Comparison of ENCODE assay signal across 10 cellular contexts in the genomic region with DNA sequence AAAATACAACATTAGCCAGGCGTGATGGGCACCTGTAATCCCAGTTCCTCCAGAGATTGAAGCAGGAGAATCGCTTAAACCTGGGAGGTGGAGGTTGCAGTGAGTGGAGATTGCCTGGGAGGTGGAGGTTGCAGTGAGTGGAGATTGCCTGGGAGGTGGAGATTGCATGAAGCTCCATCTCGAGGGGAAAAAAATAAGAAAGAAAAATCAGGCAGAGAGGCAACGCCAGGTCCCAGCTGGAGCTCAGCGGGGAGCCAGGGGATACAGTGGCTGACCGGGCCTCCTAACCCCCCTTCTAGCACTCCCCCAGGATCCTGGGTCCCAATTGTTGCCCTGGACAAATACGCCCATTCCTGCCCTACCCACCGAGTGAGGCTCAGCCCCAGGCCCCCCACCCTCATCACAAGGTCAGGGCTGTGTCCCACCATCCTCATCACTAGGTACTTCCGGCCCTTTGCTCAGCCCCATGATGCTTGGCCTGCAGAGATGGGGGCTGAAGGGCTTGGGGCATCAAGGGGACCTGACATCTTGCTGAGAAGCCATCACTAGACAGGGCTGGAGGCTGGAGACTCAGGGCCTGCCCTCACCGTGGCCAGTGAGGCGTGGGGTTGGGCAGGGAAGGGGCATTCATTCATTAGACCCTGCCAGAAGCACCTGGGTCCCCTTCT. TPM values are rescaled to one million over a fixed set of nuclear protein-coding genes. Genes with fewer than 3 reads are reported as not detected.
DNase-seq lines count a peak whose midpoint lies in the region; ATAC-seq and TF ChIP-seq lines count a peak whose summit lies in the region.
"Had no signal": no experiment of that assay in that cellular context is flagged by ENCODE, and none has a peak within 500 bp of the region (broad histone marks: within the 10 kb centered on the region; RNA-seq: fewer than 3 reads in every experiment).

No MANE protein-coding gene starts in this region.

- H3K27me3 Mint-ChIP-seq in activated CD4-positive, alpha-beta T cell treated with anti-CD3 and anti-CD28 coated beads for 36 hours: no peaks in the 10 kb centered on the region
- peaks cover 7% of the 10 kb centered on the region; the same call in 1 of the 2 replicates for H3K27me3 Mint-ChIP-seq in WTC11 (ENCODE audit: low read depth)
- peaks cover 7% of the 10 kb centered on the region for H3K27me3 Mint-ChIP-seq in glutamatergic neuron (ENCODE audit: unreplicated experiment)
- no peaks in the 10 kb centered on the region for H3K27me3 Mint-ChIP-seq in stimulated activated naive B cell treated with anti-CD40 and anti-IgM and Interleukin-4, amounts not matched to agents 10 μg/mL and 1 μg/mL and 100 μg/mL, for 72 hours

- no peaks in the 10 kb centered on the region for H3K27me3 ChIP-seq in gastroesophageal sphincter

- 54 to 100% methylated on average over 1 to 7 of the region's 11 CpGs for WGBS in gastroesophageal sphincter (ENCODE audit: low coverage in 1 of 2), 2 donors

- peaks cover 14% of the 10 kb centered on the region for H3K36me3 Mint-ChIP-seq in activated CD4-positive, alpha-beta T cell treated with anti-CD3 and anti-CD28 coated beads for 36 hours (ENCODE audit: low read depth)
- H3K36me3 Mint-ChIP-seq in WTC11 (no peaks in the 10 kb centered on the region), glutamatergic neuron (ENCODE audit: unreplicated experiment) (no peaks in the 10 kb centered on the region)
- H3K36me3 Mint-ChIP-seq in stimulated activated naive B cell treated with anti-CD40 and anti-IgM and Interleukin-4, amounts not matched to agents 10 μg/mL and 1 μg/mL and 100 μg/mL, for 72 hours: peaks cover 21 to 33% of the 10 kb centered on the region in 2 donors

- H3K4me3 ChIP-seq in gastroesophageal sphincter: peak overlapping the region in 1 of 2 donors; percentile 88

- ATAC-seq in activated CD4-positive, alpha-beta T cell treated with anti-CD3 and anti-CD28 coated beads for 36 hours: no peak
- ATAC-seq in WTC11: no peak
- ATAC-seq in stimulated activated naive B cell treated with anti-CD40 and anti-IgM and Interleukin-4, amounts not matched to agents 10 μg/mL and 1 μg/mL and 100 μg/mL, for 72 hours (replicated peaks): no peak
- no peak for ATAC-seq in gastroesophageal sphincter

- no peak overlapping the region for H3K27ac Mint-ChIP-seq in activated CD4-positive, alpha-beta T cell treated with anti-CD3 and anti-CD28 coated beads for 36 hours
- H3K27ac Mint-ChIP-seq in WTC11: peak overlapping the region; percentile 53; the same call in 1 of the 2 replicates
- H3K27ac Mint-ChIP-seq in glutamatergic neuron (ENCODE audit: unreplicated experiment): peak overlapping the region; percentile 52
- H3K27ac Mint-ChIP-seq in stimulated activated naive B cell treated with anti-CD40 and anti-IgM and Interleukin-4, amounts not matched to agents 10 μg/mL and 1 μg/mL and 100 μg/mL, for 72 hours: peak overlapping the region; percentile 85

- intact Hi-C loops in activated CD4-positive, alpha-beta T cell treated with anti-CD3 and anti-CD28 coated beads for 36 hours (cut with DNase I, micrococcal nuclease): loop anchor here in 1 of 2 experiments (5.0 kb wide), 1 partner anchor 304 kb away; no protein-coding TSS in a partner anchor

- POLR2A ChIA-PET in activated CD4-positive, alpha-beta T cell treated with anti-CD3 and anti-CD28 coated beads for 36 hours (lab: Charles Lee): no interaction called here
- POLR2A ChIA-PET in WTC11 (lab: Charles Lee): interaction anchor here (1.7 kb wide), 1 partner anchor 9 kb away, joined by 7 read pairs; no protein-coding TSS in a partner anchor

- TF ChIP-seq CTCF in WTC11 (IDR thresholded peaks at IDR 0.05) (no peak), glutamatergic neuron (IDR thresholded peaks at IDR 0.05; ENCODE audit: partially characterized antibody, unreplicated experiment) (no peak), gastroesophageal sphincter (IDR thresholded peaks at IDR 0.05) (no peak)

- no peak for TF ChIP-seq EP300 in gastroesophageal sphincter (IDR thresholded peaks at IDR 0.05)

- peaks cover 0 to 53% of the 10 kb centered on the region in 2 donors for H3K36me3 ChIP-seq in gastroesophageal sphincter

- no peak for DNase-seq in activated CD4-positive, alpha-beta T cell treated with anti-CD3 and anti-CD28 coated beads for 36 hours
- DNase-seq in activated CD4-positive, alpha-beta T cell treated with anti-CD3 and anti-CD28 coated beads, Interleukin-2, amount 50 U/mL, for 4 hours: no peak
- DNase-seq in WTC11 (ENCODE audit: low spot score) (no peak), glutamatergic neuron (no peak), T1000 (lab: John Stamatoyannopoulos, UW) (no peak), SKM-1 (lab: John Stamatoyannopoulos, UW; ENCODE audit: unreplicated experiment) (no peak)
- DNase-seq in stimulated activated naive B cell treated with anti-CD40 and anti-IgM and Interleukin-4, amounts not matched to agents 10 μg/mL and 1 μg/mL and 100 μg/mL, for 72 hours: no peak
- DNase-seq: stimulated activated CD4-positive, alpha-beta T cell treated with anti-CD3 and anti-CD28 coated beads, Interleukin-12 subunit alpha, Interleukin-12 subunit beta, amount 100 ng/mL, for 4 hours had no signal

- peak overlapping the region; percentile 78 for H3K4me3 Mint-ChIP-seq in activated CD4-positive, alpha-beta T cell treated with anti-CD3 and anti-CD28 coated beads for 36 hours
- H3K4me3 Mint-ChIP-seq in WTC11 (peak overlapping the region; percentile 71), glutamatergic neuron (ENCODE audit: unreplicated experiment) (peak overlapping the region; percentile 84)
- H3K4me3 Mint-ChIP-seq in stimulated activated naive B cell treated with anti-CD40 and anti-IgM and Interleukin-4, amounts not matched to agents 10 μg/mL and 1 μg/mL and 100 μg/mL, for 72 hours: peak overlapping the region; percentile 86 to 91

- peaks cover 21% of the 10 kb centered on the region for H3K4me1 Mint-ChIP-seq in activated CD4-positive, alpha-beta T cell treated with anti-CD3 and anti-CD28 coated beads for 36 hours
- H3K4me1 Mint-ChIP-seq in WTC11 (peaks cover 11% of the 10 kb centered on the region), glutamatergic neuron (ENCODE audit: low read depth, unreplicated experiment) (peaks cover 9% of the 10 kb centered on the region)
- peaks cover 28 to 39% of the 10 kb centered on the region in 2 donors for H3K4me1 Mint-ChIP-seq in stimulated activated naive B cell treated with anti-CD40 and anti-IgM and Interleukin-4, amounts not matched to agents 10 μg/mL and 1 μg/mL and 100 μg/mL, for 72 hours

- no peak for TF ChIP-seq POLR2A in gastroesophageal sphincter (IDR thresholded peaks at IDR 0.05)

- H3K9me3 Mint-ChIP-seq in activated CD4-positive, alpha-beta T cell treated with anti-CD3 and anti-CD28 coated beads for 36 hours (ENCODE audit: low read depth): no peaks in the 10 kb centered on the region
- H3K9me3 Mint-ChIP-seq in WTC11: no peaks in the 10 kb centered on the region
- H3K9me3 Mint-ChIP-seq in glutamatergic neuron (ENCODE audit: unreplicated experiment): peaks cover 2% of the 10 kb centered on the region
- H3K9me3 Mint-ChIP-seq in stimulated activated naive B cell treated with anti-CD40 and anti-IgM and Interleukin-4, amounts not matched to agents 10 μg/mL and 1 μg/mL and 100 μg/mL, for 72 hours: no peaks in the 10 kb centered on the region

- no peaks in the 10 kb centered on the region for H3K9me3 ChIP-seq in gastroesophageal sphincter

- H3K4me1 ChIP-seq in gastroesophageal sphincter: peaks cover 0 to 41% (median 23%) of the 10 kb centered on the region in 3 donors

- H3K27ac ChIP-seq in gastroesophageal sphincter: peak overlapping the region in 2 of 4 donors; percentile 90 to 95

- CTCF ChIA-PET in activated CD4-positive, alpha-beta T cell treated with anti-CD3 and anti-CD28 coated beads for 36 hours (lab: Charles Lee): interaction anchor here (1.2 kb wide), 1 partner anchor 132 kb away, joined by 4 read pairs; no protein-coding TSS in a partner anchor
- CTCF ChIA-PET in WTC11 (lab: Charles Lee): interaction anchor here (2.2 kb wide), 1 partner anchor 9 kb away, joined by 12 read pairs; no protein-coding TSS in a partner anchor

TF ChIP-seq in WTC11, 78 proteins besides CTCF, POLR2A, EP300 and RAD21 (continues in another document):
- no peak for TF ChIP-seq ZBTB21 (CRISPR knock-in tag; IDR thresholded peaks at IDR 0.05; ENCODE audit: borderline replicate concordance)
- TF ChIP-seq, protein P1, sequence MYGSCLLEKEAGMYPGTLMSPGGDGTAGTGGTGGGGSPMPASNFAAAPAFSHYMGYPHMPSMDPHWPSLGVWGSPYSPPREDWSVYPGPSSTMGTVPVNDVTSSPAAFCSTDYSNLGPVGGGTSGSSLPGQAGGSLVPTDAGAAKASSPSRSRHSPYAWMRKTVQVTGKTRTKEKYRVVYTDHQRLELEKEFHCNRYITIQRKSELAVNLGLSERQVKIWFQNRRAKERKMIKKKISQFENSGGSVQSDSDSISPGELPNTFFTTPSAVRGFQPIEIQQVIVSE (CRISPR knock-in tag; IDR thresholded peaks at IDR 0.05; ENCODE audit: borderline replicate concordance): no peak
- TF ChIP-seq TEAD1 (CRISPR knock-in tag; IDR thresholded peaks at IDR 0.05): no peak

RNA-seq across cellular contexts. Expression of a gene that starts 1.9 kb away (rescaled TPM):
- total RNA-seq in activated CD4-positive, alpha-beta T cell treated with anti-CD3 and anti-CD28 coated beads for 36 hours: 10 to 100 TPM; 43.8 to 44.7 TPM
- total RNA-seq in WTC11 (2021) (32.5 to 43.3 TPM (median 33.8 TPM) in 3 replicates), glutamatergic neuron (ENCODE audit: unreplicated experiment) (70.5 TPM), gastroesophageal sphincter (10 to 100 TPM; 55.1 to 61.0 (median 58.9) TPM)

RNA-seq across cellular contexts. Expression of a gene that starts 10.2 kb away (rescaled TPM):
- total RNA-seq in activated CD4-positive, alpha-beta T cell treated with anti-CD3 and anti-CD28 coated beads for 36 hours: 10 to 100 TPM; 14.5 to 15.0 TPM
- total RNA-seq in WTC11 (2021): 20.0 to 20.8 TPM (median 20.2 TPM) in 3 replicates
- 15.6 TPM for total RNA-seq in glutamatergic neuron (ENCODE audit: unreplicated experiment)
- 10 to 100 TPM in 3 of 4 donors, 1 to 10 TPM in 1; 9.3 to 15.6 (median 14.5) TPM for total RNA-seq in gastroesophageal sphincter

RNA-seq across cellular contexts. Expression of a gene that starts 10.3 kb away (rescaled TPM):
- total RNA-seq in activated CD4-positive, alpha-beta T cell treated with anti-CD3 and anti-CD28 coated beads for 36 hours: not detected
- total RNA-seq in WTC11 (2021) (115 to 136 TPM (median 123 TPM) in 3 replicates), glutamatergic neuron (ENCODE audit: unreplicated experiment) (78.7 TPM), gastroesophageal sphincter (10 to 100 TPM in 2 of 4 donors, 1 to 10 TPM in 2; 8.8 to 29.9 (median 14.3) TPM)
- total RNA-seq: LHCN-M2 had no signal

RNA-seq across cellular contexts. Expression of a gene that starts 55.1 kb away (rescaled TPM):
- total RNA-seq in activated CD4-positive, alpha-beta T cell treated with anti-CD3 and anti-CD28 coated beads for 36 hours: 1 to 10 TPM; 5.2 to 6.6 TPM
- 19.7 to 20.4 TPM (median 20.3 TPM) in 3 replicates for total RNA-seq in WTC11 (2021)
- 12.6 TPM for total RNA-seq in glutamatergic neuron (ENCODE audit: unreplicated experiment)
- 10 to 100 TPM; 12.0 to 28.9 (median 13.8) TPM for total RNA-seq in gastroesophageal sphincter

Comparison
In these comparisons a context has a peak if more than half of its experiments do, and no peak if none do; other contexts are left out.
1. RNA of a gene that starts 10.3 kb away (total RNA-seq): 115 to 136 TPM in WTC11, 78.7 TPM in glutamatergic neuron (single experiment) and 8.8 to 29.9 TPM in gastroesophageal sphincter; not detected in activated CD4-positive, alpha-beta T cell treated with anti-CD3 and anti-CD28 coated beads for 36 hours; every median in the first group is over 4 times any median in the second.
2. Peak in every context shown above with its lines, with median percentiles within 50 percentile points of each other: H3K4me3 Mint-ChIP-seq.